ENCODE assay signal across 1 cellular context in genomic region chr9:6944896-6945295, GRCh38.
TF ChIP-seq lines count a peak whose summit lies in the region.

No MANE protein-coding gene starts in this region.

TF ChIP-seq in WTC11, 78 proteins besides CTCF, POLR2A, EP300 and RAD21 (continued from another document):
- TF ChIP-seq ZNF532 (CRISPR knock-in tag; IDR thresholded peaks at IDR 0.05; ENCODE audit: borderline replicate concordance), result no peak
- no peak for TF ChIP-seq E2F1 (CRISPR knock-in tag; IDR thresholded peaks at IDR 0.05)
- TF ChIP-seq RELA (CRISPR knock-in tag; IDR thresholded peaks at IDR 0.05; ENCODE audit: borderline replicate concordance), result no peak
- TF ChIP-seq OVOL2 (CRISPR knock-in tag; IDR thresholded peaks at IDR 0.05; ENCODE audit: borderline replicate concordance), result no peak
- TF ChIP-seq HMGA2 (CRISPR knock-in tag; IDR thresholded peaks at IDR 0.05), result no peak
- TF ChIP-seq, protein P1, sequence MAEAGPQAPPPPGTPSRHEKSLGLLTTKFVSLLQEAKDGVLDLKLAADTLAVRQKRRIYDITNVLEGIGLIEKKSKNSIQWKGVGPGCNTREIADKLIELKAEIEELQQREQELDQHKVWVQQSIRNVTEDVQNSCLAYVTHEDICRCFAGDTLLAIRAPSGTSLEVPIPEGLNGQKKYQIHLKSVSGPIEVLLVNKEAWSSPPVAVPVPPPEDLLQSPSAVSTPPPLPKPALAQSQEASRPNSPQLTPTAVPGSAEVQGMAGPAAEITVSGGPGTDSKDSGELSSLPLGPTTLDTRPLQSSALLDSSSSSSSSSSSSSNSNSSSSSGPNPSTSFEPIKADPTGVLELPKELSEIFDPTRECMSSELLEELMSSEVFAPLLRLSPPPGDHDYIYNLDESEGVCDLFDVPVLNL (CRISPR knock-in tag; IDR thresholded peaks at IDR 0.05; ENCODE audit: borderline replicate concordance, low read depth), result no peak
- TF ChIP-seq KAT7 (CRISPR knock-in tag; IDR thresholded peaks at IDR 0.05; ENCODE audit: borderline replicate concordance), result no peak
- no peak for TF ChIP-seq MYBL2 (CRISPR knock-in tag; IDR thresholded peaks at IDR 0.05)
- no peak for TF ChIP-seq ZNF416 (CRISPR knock-in tag; IDR thresholded peaks at IDR 0.05)
- TF ChIP-seq, protein P2, sequence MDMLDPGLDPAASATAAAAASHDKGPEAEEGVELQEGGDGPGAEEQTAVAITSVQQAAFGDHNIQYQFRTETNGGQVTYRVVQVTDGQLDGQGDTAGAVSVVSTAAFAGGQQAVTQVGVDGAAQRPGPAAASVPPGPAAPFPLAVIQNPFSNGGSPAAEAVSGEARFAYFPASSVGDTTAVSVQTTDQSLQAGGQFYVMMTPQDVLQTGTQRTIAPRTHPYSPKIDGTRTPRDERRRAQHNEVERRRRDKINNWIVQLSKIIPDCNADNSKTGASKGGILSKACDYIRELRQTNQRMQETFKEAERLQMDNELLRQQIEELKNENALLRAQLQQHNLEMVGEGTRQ (CRISPR knock-in tag; IDR thresholded peaks at IDR 0.05), result no peak
